In the genomic region with DNA sequence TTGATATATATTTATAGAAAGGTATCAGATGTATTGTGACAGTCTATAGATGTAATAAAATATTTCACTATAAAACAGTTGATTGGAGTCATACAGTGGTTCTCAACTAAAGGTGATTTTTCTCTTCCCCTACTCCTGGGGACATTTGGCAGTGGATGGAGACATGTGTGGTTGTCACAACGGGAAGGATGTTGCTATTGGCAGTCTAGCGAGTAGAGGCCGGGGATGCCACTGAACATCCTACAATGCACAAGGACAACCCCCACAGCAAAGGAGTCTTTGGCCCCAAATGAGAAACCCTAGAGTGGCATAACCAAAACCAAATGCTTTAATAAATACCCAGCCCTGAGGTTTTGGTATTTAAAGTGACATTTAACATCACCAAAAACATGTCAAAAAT, we compare ENCODE assay signal across 15 cellular contexts.
DNase-seq lines count a peak whose midpoint lies in the region; ATAC-seq and TF ChIP-seq lines count a peak whose summit lies in the region.
"Had no signal": no experiment of that assay in that cellular context is flagged by ENCODE, and none has a peak within 500 bp of the region (broad histone marks: within the 10 kb centered on the region; RNA-seq: fewer than 3 reads in every experiment).

No MANE protein-coding gene starts in this region.

- H3K36me3 Mint-ChIP-seq in T-helper 17 cell (ENCODE audit: low read depth) = no peaks in the 10 kb centered on the region

- POLR2A ChIA-PET in SK-N-SH (lab: Yijun Ruan, JAX) = no interaction called here
- POLR2A ChIA-PET in HEK293T (lab: Yijun Ruan, JAX) = no interaction called here

- no peak overlapping the region for H3K27ac Mint-ChIP-seq in T-helper 17 cell

- no peaks in the 10 kb centered on the region for H3K27me3 Mint-ChIP-seq in T-helper 17 cell

- H3K27me3 ChIP-seq in SK-N-SH (ENCODE audit: insufficient read depth) (no peaks in the 10 kb centered on the region), subcutaneous abdominal adipose tissue (ENCODE audit: control insufficient read depth in 5 of 5, insufficient read depth in 4 of 5, low read length in 5 of 5) (no peaks in the 10 kb centered on the region)

- ATAC-seq in SK-N-SH treated with all-trans-retinoic acid at 6 μM for 48 hours (no peak), T-helper 17 cell (no peak)
- ATAC-seq: K562, PC-3 had no signal

- 87% methylated on average over 3 of the region's 3 CpGs for WGBS in SK-N-SH (ENCODE audit: low lambda C conversion rate)

- no peak overlapping the region for H3K4me2 ChIP-seq in SK-N-SH

- H3K9me2 ChIP-seq in SK-N-SH = no peaks in the 10 kb centered on the region

- H2AFZ ChIP-seq in SK-N-SH (ENCODE audit: low read depth) = no peak overlapping the region

- H3K27ac ChIP-seq in SK-N-SH (ENCODE audit: low read depth in 2 of 2, low read length in 1 of 2) (peak overlapping the region; percentile 85 to 87; a peak in 3 of 4 replicates), subcutaneous abdominal adipose tissue (ENCODE audit: low read depth, low read length) (peak overlapping the region; percentile 93)
- H3K27ac ChIP-seq: 22Rv1 had no signal

- peaks cover 15% of the 10 kb centered on the region for H3F3A ChIP-seq in SK-N-SH (replicated peaks; ENCODE audit: insufficient read depth)

- CTCF ChIA-PET in SK-N-SH (lab: Yijun Ruan, JAX) = interaction anchor here (1.7 kb wide), 1 partner anchor 71 kb away, joined by 5 read pairs; no protein-coding TSS in a partner anchor
- CTCF ChIA-PET in HEK293T (lab: Yijun Ruan, JAX) = no interaction called here

- no peak for DNase-seq in SK-N-SH
- peak; percentile 30 for DNase-seq in cerebellum (ENCODE audit: low spot score)
- DNase-seq in myocyte (ENCODE audit: low read depth) = peak; percentile 15
- DNase-seq in HEK293T (ENCODE audit: extremely low spot score) = no peak
- DNase-seq in NCI-H2107 treated with DMSO at 0.1 percent for 48 hours (lab: John Stamatoyannopoulos, UW; ENCODE audit: unreplicated experiment) = no peak
- no peak for DNase-seq in T-helper 17 cell
- DNase-seq: DMS79 treated with DMSO at 0.1 percent for 48 hours, NCI-H1092 treated with DMSO at 0.1 percent for 48 hours, NCI-H2081 treated with DMSO at 0.1 percent for 48 hours, NCI-H524 treated with DMSO at 0.1 percent for 48 hours, PC-3 had no signal

- TF ChIP-seq RAD21 in SK-N-SH (IDR thresholded peaks at IDR 0.05; ENCODE audit: low read length) = no peak

- H3K9ac ChIP-seq in SK-N-SH (no peak overlapping the region), subcutaneous abdominal adipose tissue (ENCODE audit: low read length in 5 of 5) (no peak overlapping the region)

- H3K4me1 ChIP-seq in SK-N-SH (ENCODE audit: control insufficient read depth in 1 of 2, insufficient read depth in 2 of 2, low read depth in 1 of 2, low read length in 1 of 2) (peaks cover 7 to 32% of the 10 kb centered on the region in 2 experiments; a peak in 2 of 4 replicates), subcutaneous abdominal adipose tissue (ENCODE audit: control insufficient read depth in 5 of 5, insufficient read depth in 5 of 5, low read length in 5 of 5) (peaks cover 11 to 44% (median 38%) of the 10 kb centered on the region in 5 donors)

- H4K20me1 ChIP-seq in SK-N-SH (ENCODE audit: insufficient read depth) = peaks cover 4% of the 10 kb centered on the region; the same call in 1 of the 2 replicates

- TF ChIP-seq EP300 in SK-N-SH (IDR thresholded peaks at IDR 0.05; ENCODE audit: borderline replicate concordance in 1 of 2, low read depth in 1 of 2, low read length in 1 of 2) = no peak

- H3K4me1 Mint-ChIP-seq in T-helper 17 cell = no peaks in the 10 kb centered on the region

- peaks cover 20% of the 10 kb centered on the region for H3K79me2 ChIP-seq in SK-N-SH (ENCODE audit: insufficient read depth)

- H3K4me3 ChIP-seq in SK-N-SH (ENCODE audit: low read depth in 2 of 2, low read length in 1 of 2) (no peak overlapping the region), subcutaneous abdominal adipose tissue (ENCODE audit: low read depth in 1 of 5, low read length in 5 of 5) (no peak overlapping the region)
- H3K4me3 ChIP-seq: K562 had no signal

- H3K36me3 ChIP-seq in SK-N-SH (replicated peaks in 1 of 2; ENCODE audit: control insufficient read depth in 1 of 2, insufficient read depth in 2 of 2, low read length in 1 of 2) (peaks cover 0 to 3% of the 10 kb centered on the region in 2 experiments), subcutaneous abdominal adipose tissue (ENCODE audit: control insufficient read depth in 5 of 5, insufficient read depth in 5 of 5, low read length in 5 of 5) (no peaks in the 10 kb centered on the region)

- H3K4me3 Mint-ChIP-seq in T-helper 17 cell = no peak overlapping the region

- H3K9me3 ChIP-seq in SK-N-SH (no peaks in the 10 kb centered on the region), subcutaneous abdominal adipose tissue (ENCODE audit: control insufficient read depth in 5 of 5, low read length in 5 of 5) (no peaks in the 10 kb centered on the region), T-helper 17 cell (ENCODE audit: control insufficient read depth, low read length, poor library complexity, severe bottlenecking) (no peaks in the 10 kb centered on the region)

- no peak for TF ChIP-seq CTCF in SK-N-SH (IDR thresholded peaks at IDR 0.05)

TF ChIP-seq in SK-N-SH, 30 proteins besides CTCF, POLR2A, EP300 and RAD21 (continues in another document):
- TF ChIP-seq SMC3 (IDR thresholded peaks at IDR 0.05; ENCODE audit: low read depth, low read length) (no peak), RFX5 (IDR thresholded peaks at IDR 0.05; ENCODE audit: low read length) (no peak)
- TF ChIP-seq, protein P1, sequence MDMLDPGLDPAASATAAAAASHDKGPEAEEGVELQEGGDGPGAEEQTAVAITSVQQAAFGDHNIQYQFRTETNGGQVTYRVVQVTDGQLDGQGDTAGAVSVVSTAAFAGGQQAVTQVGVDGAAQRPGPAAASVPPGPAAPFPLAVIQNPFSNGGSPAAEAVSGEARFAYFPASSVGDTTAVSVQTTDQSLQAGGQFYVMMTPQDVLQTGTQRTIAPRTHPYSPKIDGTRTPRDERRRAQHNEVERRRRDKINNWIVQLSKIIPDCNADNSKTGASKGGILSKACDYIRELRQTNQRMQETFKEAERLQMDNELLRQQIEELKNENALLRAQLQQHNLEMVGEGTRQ (IDR thresholded peaks at IDR 0.05; ENCODE audit: borderline replicate concordance, low read depth, low read length) = no peak
- TF ChIP-seq, protein P2, sequence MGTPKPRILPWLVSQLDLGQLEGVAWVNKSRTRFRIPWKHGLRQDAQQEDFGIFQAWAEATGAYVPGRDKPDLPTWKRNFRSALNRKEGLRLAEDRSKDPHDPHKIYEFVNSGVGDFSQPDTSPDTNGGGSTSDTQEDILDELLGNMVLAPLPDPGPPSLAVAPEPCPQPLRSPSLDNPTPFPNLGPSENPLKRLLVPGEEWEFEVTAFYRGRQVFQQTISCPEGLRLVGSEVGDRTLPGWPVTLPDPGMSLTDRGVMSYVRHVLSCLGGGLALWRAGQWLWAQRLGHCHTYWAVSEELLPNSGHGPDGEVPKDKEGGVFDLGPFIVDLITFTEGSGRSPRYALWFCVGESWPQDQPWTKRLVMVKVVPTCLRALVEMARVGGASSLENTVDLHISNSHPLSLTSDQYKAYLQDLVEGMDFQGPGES (IDR thresholded peaks at IDR 0.05; ENCODE audit: low read depth, low read length) = no peak

TF ChIP-seq in SK-N-SH treated with all-trans-retinoic acid at 6 μM for 48 hours, 23 proteins besides CTCF, POLR2A, EP300 and RAD21 (continues in another document):
- no peak for TF ChIP-seq CREB5 (CRISPR knock-in tag; IDR thresholded peaks at IDR 0.05; ENCODE audit: low read depth)

TF ChIP-seq in HEK293T, 16 proteins besides CTCF, POLR2A, EP300 and RAD21:
- no peak for TF ChIP-seq HDGF (IDR thresholded peaks at IDR 0.05; ENCODE audit: borderline replicate concordance)
- TF ChIP-seq BHLHE40 (IDR thresholded peaks at IDR 0.05; ENCODE audit: borderline replicate concordance) = no peak
- TF ChIP-seq CTBP1 (IDR thresholded peaks at IDR 0.05; ENCODE audit: borderline replicate concordance) = no peak
- TF ChIP-seq ELF4 (IDR thresholded peaks at IDR 0.05) = no peak
- TF ChIP-seq, protein P3, sequence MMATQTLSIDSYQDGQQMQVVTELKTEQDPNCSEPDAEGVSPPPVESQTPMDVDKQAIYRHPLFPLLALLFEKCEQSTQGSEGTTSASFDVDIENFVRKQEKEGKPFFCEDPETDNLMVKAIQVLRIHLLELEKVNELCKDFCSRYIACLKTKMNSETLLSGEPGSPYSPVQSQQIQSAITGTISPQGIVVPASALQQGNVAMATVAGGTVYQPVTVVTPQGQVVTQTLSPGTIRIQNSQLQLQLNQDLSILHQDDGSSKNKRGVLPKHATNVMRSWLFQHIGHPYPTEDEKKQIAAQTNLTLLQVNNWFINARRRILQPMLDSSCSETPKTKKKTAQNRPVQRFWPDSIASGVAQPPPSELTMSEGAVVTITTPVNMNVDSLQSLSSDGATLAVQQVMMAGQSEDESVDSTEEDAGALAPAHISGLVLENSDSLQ (IDR thresholded peaks at IDR 0.05) = no peak
- TF ChIP-seq SP1 (IDR thresholded peaks at IDR 0.05) = no peak
- no peak for TF ChIP-seq SUZ12 (IDR thresholded peaks at IDR 0.05)
- TF ChIP-seq ZNF384 (IDR thresholded peaks at IDR 0.05) = no peak
- no peak for TF ChIP-seq LEF1 (IDR thresholded peaks at IDR 0.05; ENCODE audit: borderline replicate concordance)
- no peak for TF ChIP-seq FOXK2 (IDR thresholded peaks at IDR 0.05)
- no peak for TF ChIP-seq ARNT (IDR thresholded peaks at IDR 0.05)
- no peak for TF ChIP-seq L3MBTL2 (conservative IDR thresholded peaks at IDR 0.05)
- no peak for TF ChIP-seq FOXM1 (IDR thresholded peaks at IDR 0.05; ENCODE audit: borderline replicate concordance)
- no peak for TF ChIP-seq TARDBP (IDR thresholded peaks at IDR 0.05)
- no peak for TF ChIP-seq FOXA1 (IDR thresholded peaks at IDR 0.05)
- no peak for TF ChIP-seq NFRKB (IDR thresholded peaks at IDR 0.05)

Comparison
In these comparisons a context has a peak if more than half of its experiments do, and no peak if none do; other contexts are left out.
1. DNase-seq: peak in cerebellum (single experiment) and myocyte (single experiment); none in SK-N-SH (single experiment), HEK293T (single experiment), NCI-H2107 treated with DMSO at 0.1 percent for 48 hours (single experiment) and T-helper 17 cell (0 of 3).